Comparison of ENCODE assay signal across 1 cellular context in genomic region chr7:128039487-128040099, GRCh38.
TF ChIP-seq lines count a peak whose summit lies in the region.

No MANE protein-coding gene starts in this region.

TF ChIP-seq in HEK293, 187 proteins besides CTCF, POLR2A, EP300 and RAD21 (continued from another document):
- TF ChIP-seq BCL6B (tag by site-specific recombination; IDR thresholded peaks at IDR 0.05) (no peak), ZEB2 (tag by site-specific recombination; IDR thresholded peaks at IDR 0.05) (no peak), ZNF341 (tag by site-specific recombination; IDR thresholded peaks at IDR 0.05; ENCODE audit: low read depth) (peak; percentile 66), ZBTB21 (tag by site-specific recombination; IDR thresholded peaks at IDR 0.05) (no peak), IKZF3 (tag by site-specific recombination; IDR thresholded peaks at IDR 0.05) (no peak), ZNF580 (tag by site-specific recombination; IDR thresholded peaks at IDR 0.05) (peak; percentile 77), ZNF433 (tag by site-specific recombination; IDR thresholded peaks at IDR 0.05; ENCODE audit: low read depth) (no peak), MYNN (tag by site-specific recombination; IDR thresholded peaks at IDR 0.05; ENCODE audit: borderline replicate concordance) (no peak), BCL11A (tag by site-specific recombination; IDR thresholded peaks at IDR 0.05; ENCODE audit: low read depth) (peak; percentile 25; the same call in 1 of the 2 replicates), ZNF692 (tag by site-specific recombination; IDR thresholded peaks at IDR 0.05) (no peak), SP7 (tag by site-specific recombination; IDR thresholded peaks at IDR 0.05) (peak; percentile 87), ZNF148 (tag by site-specific recombination; IDR thresholded peaks at IDR 0.05; ENCODE audit: borderline replicate concordance) (no peak), WT1 (tag by site-specific recombination; IDR thresholded peaks at IDR 0.05) (peak; percentile 91), ZBTB20 (tag by site-specific recombination; IDR thresholded peaks at IDR 0.05) (peak; percentile 33; the same call in 1 of the 2 replicates), ZNF18 (tag by site-specific recombination; IDR thresholded peaks at IDR 0.05) (0 out of 2 replicates have a peak, but pooled peaks have one; percentile 20), ZNF747 (tag by site-specific recombination; IDR thresholded peaks at IDR 0.05) (no peak), ZSCAN4 (tag by site-specific recombination; IDR thresholded peaks at IDR 0.05) (no peak), ZNF658 (tag by site-specific recombination; IDR thresholded peaks at IDR 0.05) (no peak), INSM2 (tag by site-specific recombination; IDR thresholded peaks at IDR 0.05) (no peak), PRDM4 (tag by site-specific recombination; IDR thresholded peaks at IDR 0.05) (peak; percentile 41; the same call in 1 of the 2 replicates), ZNF704 (tag by site-specific recombination; IDR thresholded peaks at IDR 0.05) (no peak), FEZF1 (tag by site-specific recombination; IDR thresholded peaks at IDR 0.05) (peak; percentile 85), ELK4 (IDR thresholded peaks at IDR 0.05; ENCODE audit: borderline replicate concordance, low read depth, low read length) (no peak), ZNF146 (tag by site-specific recombination; IDR thresholded peaks at IDR 0.05) (no peak), ZNF510 (tag by site-specific recombination; IDR thresholded peaks at IDR 0.05; ENCODE audit: insufficient replicate concordance) (no peak), ZNF350 (tag by site-specific recombination; IDR thresholded peaks at IDR 0.05) (no peak), ZNF140 (tag by site-specific recombination; IDR thresholded peaks at IDR 0.05) (no peak), PRDM6 (tag by site-specific recombination; IDR thresholded peaks at IDR 0.05) (peak; percentile 95), OVOL3 (tag by site-specific recombination; IDR thresholded peaks at IDR 0.05) (0 out of 2 replicates have a peak, but pooled peaks have one; percentile 23), ZBTB17 (tag by site-specific recombination; IDR thresholded peaks at IDR 0.05) (peak; percentile 67), TRIM28 (IDR thresholded peaks at IDR 0.05; ENCODE audit: borderline replicate concordance, low read length) (no peak), ZNF701 (tag by site-specific recombination; IDR thresholded peaks at IDR 0.05) (no peak), ZNF843 (tag by site-specific recombination; IDR thresholded peaks at IDR 0.05) (peak; percentile 71), ZNF555 (tag by site-specific recombination; conservative IDR thresholded peaks at IDR 0.05) (no peak), ZNF501 (tag by site-specific recombination; IDR thresholded peaks at IDR 0.05) (peak; percentile 23; the same call in 1 of the 2 replicates), ZNF202 (tag by site-specific recombination; IDR thresholded peaks at IDR 0.05; ENCODE audit: borderline replicate concordance) (no peak), ZBTB44 (tag by site-specific recombination; IDR thresholded peaks at IDR 0.05) (0 out of 2 replicates have a peak, but pooled peaks have one; percentile 55), ZBTB8A (tag by site-specific recombination; IDR thresholded peaks at IDR 0.05) (peak; percentile 77), ZNF561 (tag by site-specific recombination; IDR thresholded peaks at IDR 0.05; ENCODE audit: borderline replicate concordance) (0 out of 2 replicates have a peak, but pooled peaks have one; percentile 36)
